Comparison of ENCODE assay signal across 10 cellular contexts in the genomic region with DNA sequence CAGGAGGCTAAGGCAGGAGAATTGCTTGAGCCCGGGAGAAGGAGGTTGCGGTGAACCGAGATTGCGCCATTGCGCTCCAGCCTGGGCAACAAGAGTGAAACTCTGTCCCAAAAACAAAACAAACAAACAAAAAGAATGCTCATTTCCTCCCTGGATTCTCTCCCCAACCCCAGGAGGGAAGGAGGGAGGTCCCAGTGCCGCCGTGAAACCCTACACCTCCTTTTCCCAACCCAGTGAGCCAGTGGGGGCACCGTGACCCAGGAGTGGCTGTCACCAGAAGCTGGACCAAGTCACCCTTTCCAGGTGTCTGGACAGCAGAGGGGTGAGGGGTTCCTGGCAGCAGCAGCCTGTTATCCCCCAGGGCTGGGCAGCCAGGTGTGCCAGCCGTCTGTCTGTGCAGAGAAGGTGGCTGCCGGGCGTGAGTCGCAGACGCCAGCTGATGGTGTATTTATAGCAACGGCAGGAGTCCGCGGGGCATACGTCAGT. TPM values are rescaled to one million over a fixed set of nuclear protein-coding genes. Genes with fewer than 3 reads are reported as not detected.
DNase-seq lines count a peak whose midpoint lies in the region; ATAC-seq, FAIRE-seq and TF ChIP-seq lines count a peak whose summit lies in the region.
"Had no signal": no experiment of that assay in that cellular context is flagged by ENCODE, and none has a peak within 500 bp of the region (broad histone marks: within the 10 kb centered on the region; RNA-seq: fewer than 3 reads in every experiment).

No MANE protein-coding gene starts in this region.

- H2AFZ ChIP-seq in GM12878 (ENCODE audit: control insufficient read depth, low read depth, low read length) = no peak overlapping the region

- H3K9ac ChIP-seq in GM12878 (ENCODE audit: control insufficient read depth, insufficient read depth, low read length) = no peak overlapping the region

- TSS peak; percentile 62 for BruUV-seq in GM12878 (replicated peaks; lab: Mats Ljungman, UMichigan)

- H3K9me3 ChIP-seq in GM12878 (replicated peaks; ENCODE audit: control insufficient read depth, insufficient read depth, low read length) (no peaks in the 10 kb centered on the region; the same call in 2 of the 3 replicates), left lung (no peaks in the 10 kb centered on the region), tibial nerve (no peaks in the 10 kb centered on the region), WERI-Rb-1 (ENCODE audit: severe bottlenecking) (no peaks in the 10 kb centered on the region)

- peaks cover 42% of the 10 kb centered on the region for H3K79me2 ChIP-seq in GM12878 (ENCODE audit: control insufficient read depth, insufficient read depth, low read length)

- CTCF ChIA-PET in GM12878 (lab: Yijun Ruan, JAX) = no interaction called here

- TF ChIP-seq POLR2A in GM12878 (IDR thresholded peaks at IDR 0.05; ENCODE audit: low read depth, low read length) (no peak), tibial nerve (IDR thresholded peaks at IDR 0.05) (no peak)

- DNase-seq in NCI-H1417 (lab: John Stamatoyannopoulos, UW) = peak in 2 of 3 experiments; percentile 74 to 85
- no peak for DNase-seq in NCI-H1417 treated with DMSO at 0.1 percent for 48 hours (lab: John Stamatoyannopoulos, UW)
- no peak for DNase-seq in GM12878 (ENCODE audit: low read depth, low spot score)
- no peak for DNase-seq in left lung
- no peak for DNase-seq in tibial nerve (ENCODE audit: low spot score in 2 of 2)
- DNase-seq in cortex of kidney (lab: John Stamatoyannopoulos, UW) = no peak
- DNase-seq in WERI-Rb-1 = no peak
- DNase-seq: activated B cell treated with CpG ODN at 0.5 μM for 24 hours had no signal

- TF ChIP-seq EP300 in GM12878 (IDR thresholded peaks at IDR 0.05; ENCODE audit: borderline replicate concordance in 1 of 2, control insufficient read depth in 1 of 2, low read depth in 2 of 2, low read length in 2 of 2) = no peak
- TF ChIP-seq EP300 in tibial nerve (IDR thresholded peaks at IDR 0.05) = no peak

- H4K20me1 ChIP-seq in GM12878 (ENCODE audit: control insufficient read depth, insufficient read depth) = no peaks in the 10 kb centered on the region

- no peak for TF ChIP-seq RAD21 in GM12878 (IDR thresholded peaks at IDR 0.05; ENCODE audit: insufficient read depth, low read depth, low read length)

- no peaks in the 10 kb centered on the region for H3K27me3 ChIP-seq in GM12878 (replicated peaks in 1 of 2; ENCODE audit: control insufficient read depth in 2 of 2, insufficient read depth in 2 of 2, low read length in 1 of 2)
- no peaks in the 10 kb centered on the region for H3K27me3 ChIP-seq in left lung
- H3K27me3 ChIP-seq in tibial nerve = no peaks in the 10 kb centered on the region
- no peaks in the 10 kb centered on the region for H3K27me3 ChIP-seq in WERI-Rb-1 (ENCODE audit: insufficient read depth, low read depth, severe bottlenecking)

- POLR2A ChIA-PET in GM12878 (lab: Charles Lee) = no interaction called here

- in situ Hi-C loops in GM12878 (cut with MboI) = no loop called here

- no peak for TF ChIP-seq CTCF in GM12878 (IDR thresholded peaks at IDR 0.05 in 2 of 3, conservative IDR thresholded peaks at IDR 0.05 in 1 of 3; ENCODE audit: control insufficient read depth in 2 of 3, extremely low read depth in 1 of 3, insufficient read depth in 1 of 3, low read depth in 3 of 3, low read length in 3 of 3)
- no peak for TF ChIP-seq CTCF in left lung (IDR thresholded peaks at IDR 0.05)
- no peak for TF ChIP-seq CTCF in tibial nerve (IDR thresholded peaks at IDR 0.05)
- no peak for TF ChIP-seq CTCF in WERI-Rb-1 (IDR thresholded peaks at IDR 0.05; ENCODE audit: low read depth, low read length)

- no peak overlapping the region for H3K4me3 ChIP-seq in GM12878
- no peak overlapping the region for H3K4me3 ChIP-seq in left lung
- H3K4me3 ChIP-seq in tibial nerve = no peak overlapping the region
- no peak overlapping the region for H3K4me3 ChIP-seq in WERI-Rb-1 (ENCODE audit: low read depth, low read length)

- H3K4me1 ChIP-seq in GM12878 (ENCODE audit: control insufficient read depth, insufficient read depth, low read length) (no peaks in the 10 kb centered on the region), left lung (peaks cover 32 to 60% of the 10 kb centered on the region in 2 donors), tibial nerve (peaks cover 0 to 71% (median 41%) of the 10 kb centered on the region in 4 donors)

- H3K36me3 ChIP-seq in GM12878 (ENCODE audit: control insufficient read depth in 2 of 2, insufficient read depth in 2 of 2, low read length in 1 of 2) (peaks cover 0 to 21% of the 10 kb centered on the region in 2 experiments; a peak in 3 of 4 replicates), left lung (peaks cover 0 to 33% of the 10 kb centered on the region in 2 donors), tibial nerve (peaks cover 0 to 35% (median 0%) of the 10 kb centered on the region in 3 donors), WERI-Rb-1 (peaks cover 35% of the 10 kb centered on the region)

- H3K27ac ChIP-seq in GM12878 (ENCODE audit: control insufficient read depth, insufficient read depth) (no peak overlapping the region), left lung (peak overlapping the region; percentile 29 to 48), tibial nerve (peak overlapping the region in 3 of 4 donors; percentile 76 to 94 (median 92)), WERI-Rb-1 (no peak overlapping the region)
- H3K27ac ChIP-seq: 22Rv1 had no signal

- SMC1A ChIA-PET in GM12878 (lab: Charles Lee; ENCODE audit: uncharacterized antibody, unreplicated experiment) = no interaction called here

- ATAC-seq in GM12878 (no peak), left lung (no peak), GM19324 (IDR thresholded peaks at IDR 0.05; ENCODE audit: low FRiP score, unreplicated experiment) (no peak)

- intact Hi-C loops in GM12878 (cut with micrococcal nuclease; ENCODE audit: unreplicated experiment) (no loop called here), left lung (cut with DNase I) (no loop called here)

- no peak overlapping the region for H3K4me2 ChIP-seq in GM12878 (ENCODE audit: control insufficient read depth, insufficient read depth)

- WGBS in GM12878 (ENCODE audit: insufficient coverage, insufficient replicate concordance, low lambda C conversion rate, missing lambda C conversion rate) = 66% methylated on average over 17 of the region's 17 CpGs
- WGBS in tibial nerve, 2 donors = 60 to 62% methylated on average over 12 to 17 of the region's 17 CpGs

- FAIRE-seq in GM12878 (lab: Jason Lieb, UNC) = no peak

- RAD21 ChIA-PET in GM12878 (lab: Charles Lee; ENCODE audit: unreplicated experiment) = no interaction called here

TF ChIP-seq in GM12878, 131 proteins besides CTCF, POLR2A, EP300 and RAD21:
- TF ChIP-seq HCFC1 (IDR thresholded peaks at IDR 0.05; ENCODE audit: low read length) (no peak), IRF4 (IDR thresholded peaks at IDR 0.05; ENCODE audit: low read depth, low read length) (no peak), HDAC6 (IDR thresholded peaks at IDR 0.05; ENCODE audit: unreplicated experiment) (no peak), HDGF (IDR thresholded peaks at IDR 0.05) (no peak)

RNA-seq across cellular contexts. Expression of a gene that starts 23.5 kb away (rescaled TPM):
- total RNA-seq in GM12878 (2013; cell fraction: nucleolus; rRNA removed) = 77.1 and 95.5 TPM in 2 replicates
- 8.8 and 9.2 TPM in 2 replicates for total RNA-seq in GM12878 (2014; rRNA removed)
- total RNA-seq in GM12878 (2014; rRNA removed; fragmentation: Illumina TruSeq; extraction: Trizol) = 2.8 and 5.3 TPM in 2 replicates
- 50.5 and 53.5 TPM in 2 replicates for total RNA-seq in GM12878 (2021)
- polyA plus RNA-seq in GM12878 (2011; ENCODE audit: low read depth) = 3.6 TPM
- polyA plus RNA-seq in GM12878 (2011; rRNA removed) = 0.86 and 1.6 TPM in 2 replicates
- 2.1 and 2.2 TPM in 2 replicates for polyA plus RNA-seq in GM12878 (2011; cell fraction: cytosol; rRNA removed)
- polyA plus RNA-seq in GM12878 (2011; cell fraction: nucleus; rRNA removed) = 11.0 and 19.5 TPM in 2 replicates
- 12.5 and 13.5 TPM in 2 replicates for polyA plus RNA-seq in GM12878 (2012)
- polyA plus RNA-seq in GM12878 (2014; fragmentation: Illumina TruSeq; extraction: Trizol) = 4.6 and 11.1 TPM in 2 replicates
- 1 to 10 TPM in 1 of 2 experiments, under 1 TPM in 1; 0.71 to 1.1 TPM for polyA plus RNA-seq in GM12878 (2014; fragmentation: Nextera tagmentation; extraction: Ambion mirVana)
- 13.8 and 16.8 TPM in 2 replicates for polyA plus RNA-seq in GM12878 (2014; rRNA removed)
- polyA plus RNA-seq in GM12878 (2016; fragmentation: Nextera tagmentation; extraction: Ambion mirVana) = 10 to 100 TPM; 18.5 to 22.2 TPM
- polyA minus RNA-seq in GM12878 (2011; rRNA and poly(A)+ RNA removed) = 3.4 and 7.2 TPM in 2 replicates
- polyA minus RNA-seq in GM12878 (2011; cell fraction: cytosol; rRNA and poly(A)+ RNA removed) = 8.4 and 9.6 TPM in 2 replicates
- polyA minus RNA-seq in GM12878 (2011; cell fraction: nucleus; rRNA and poly(A)+ RNA removed) = 8.9 and 14.9 TPM in 2 replicates
- total RNA-seq in left lung = 100 to 1,000 TPM; 138 to 163 TPM
- 100 to 1,000 TPM; 138 to 200 (median 160) TPM for total RNA-seq in tibial nerve

Comparison
In these comparisons a context has a peak if more than half of its experiments do, and no peak if none do; other contexts are left out.
1. DNase-seq: peak in NCI-H1417 (2 of 3); none in NCI-H1417 treated with DMSO at 0.1 percent for 48 hours (single experiment), GM12878 (single experiment), left lung (0 of 2), tibial nerve (0 of 2), cortex of kidney (single experiment) and WERI-Rb-1 (single experiment).
2. H3K27ac ChIP-seq: peak in left lung (2 of 2) and tibial nerve (3 of 4); none in GM12878 (single experiment) and WERI-Rb-1 (single experiment).